In the genomic region with DNA sequence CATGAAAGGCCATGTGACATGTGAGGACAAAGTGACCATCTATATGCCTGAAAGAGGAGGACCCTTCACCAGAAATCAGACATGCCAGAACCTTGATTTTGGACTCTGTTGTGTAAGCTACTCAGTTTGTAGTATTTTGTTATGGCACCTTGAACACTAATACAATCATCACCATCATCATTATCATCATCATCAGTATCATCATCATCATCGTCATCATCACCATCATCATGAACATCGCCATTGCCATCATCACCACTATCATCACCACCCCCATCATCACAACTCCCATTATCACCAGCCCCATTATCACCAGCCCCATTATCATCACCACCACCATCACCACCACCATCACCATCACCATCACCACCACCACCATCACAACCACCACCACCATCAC, we compare ENCODE assay signal across 30 cellular contexts. TPM values are rescaled to one million over a fixed set of nuclear protein-coding genes. Genes with fewer than 3 reads are reported as not detected.
"Had no signal": no experiment of that assay in that cellular context is flagged by ENCODE, and none has a peak within 500 bp of the region (broad histone marks: within the 10 kb centered on the region; RNA-seq: fewer than 3 reads in every experiment).

No MANE protein-coding gene starts in this region.

- ATAC-seq: activated naive CD4-positive, alpha-beta T cell treated with anti-CD3 and anti-CD28 coated beads, Interleukin-2, amount 50 U/mL, for 72 hours; body of pancreas; foreskin keratinocyte; heart left ventricle; left lobe of liver; lower lobe of right lung; mucosa of descending colon; right cardiac atrium had no signal

- H3K27ac Mint-ChIP-seq: type B pancreatic cell had no signal

- H3K27me3 ChIP-seq: adrenal gland, body of pancreas, cardiac muscle cell, esophagus muscularis mucosa, foreskin keratinocyte, heart left ventricle, spleen, uterus had no signal

- H3K27ac ChIP-seq: adrenal gland, body of pancreas, cardiac muscle cell, esophagus muscularis mucosa, foreskin keratinocyte, heart left ventricle, lower lobe of right lung, thoracic aorta, uterus had no signal

- H3K36me3 Mint-ChIP-seq: activated naive CD4-positive, alpha-beta T cell treated with anti-CD3 and anti-CD28 coated beads, Interleukin-2, amount 50 U/mL, for 72 hours; type B pancreatic cell had no signal

- H3K4me3 Mint-ChIP-seq: activated CD4-positive, alpha-beta T cell treated with anti-CD3 and anti-CD28 coated beads, Interleukin-2, amount 10 ng/mL, durations not matched to agents 24 days and 14 days; type B pancreatic cell had no signal

- H3K36me3 ChIP-seq: adrenal gland, cardiac muscle cell, esophagus muscularis mucosa, heart left ventricle, lower lobe of right lung, spleen, thoracic aorta, uterus had no signal

- H3K4me1 ChIP-seq: adrenal gland, body of pancreas, foreskin keratinocyte had no signal

- H3K9ac ChIP-seq: SK-N-SH had no signal

- H3K4me3 ChIP-seq: adrenal gland, body of pancreas, cardiac muscle cell, esophagus muscularis mucosa, heart left ventricle, lower lobe of right lung, mucosa of descending colon, spleen, thoracic aorta, uterus had no signal

- H3K4me2 ChIP-seq: SK-N-SH had no signal

- H3K9me3 ChIP-seq: adrenal gland, body of pancreas, esophagus muscularis mucosa, heart left ventricle, lower lobe of right lung, mucosa of descending colon, SK-N-SH, spleen, thoracic aorta, uterus had no signal

- DNase-seq: activated CD4-positive, alpha-beta memory T cell treated with anti-CD3 and anti-CD28 coated beads, Interleukin-2, amount 10 ng/mL, durations not matched to agents 7 days and 5 days; activated CD4-positive, alpha-beta T cell treated with anti-CD3 and anti-CD28 coated beads, Interleukin-2, amount 10 ng/mL, durations not matched to agents 24 days and 14 days; activated CD4-positive, CD25-positive, alpha-beta regulatory T cell treated with anti-CD3 and anti-CD28 coated beads, Interleukin-2, amount 50 U/mL, for 72 hours; activated naive CD4-positive, alpha-beta T cell; activated T-cell treated with anti-CD3 and anti-CD28 coated beads, Interleukin-2, amount 50 U/mL, for 48 hours; adrenal gland; aorta; body of pancreas; cortex of kidney; foreskin keratinocyte; hypothalamus; lower lobe of right lung; mesendoderm; mucosa of descending colon; nucleus accumbens; right cardiac atrium; SK-N-SH; spleen; stimulated activated naive CD4-positive, alpha-beta T cell treated with Interleukin-2 at 50 U/mL for 16 hours; SW 1271 had no signal

RNA-seq across cellular contexts. Expression of gene TMEM119, which starts 19.6 kb away (rescaled TPM):
- total RNA-seq: foreskin keratinocyte, kidney epithelial cell had no signal
- polyA plus RNA-seq: neural cell had no signal
